ENCODE assay signal across 35 cellular contexts in genomic region chr3:43281020-43281419, GRCh38. TPM values are rescaled to one million over a fixed set of nuclear protein-coding genes. Genes with fewer than 3 reads are reported as not detected.
A peak's percentile ranks its signal among the peaks of the same experiment; 100 is the strongest.
DNase-seq lines count a peak whose midpoint lies in the region; ATAC-seq, FAIRE-seq and TF ChIP-seq lines count a peak whose summit lies in the region.
"Had no signal": no experiment of that assay in that cellular context is flagged by ENCODE, and none has a peak within 500 bp of the region (broad histone marks: within the 10 kb centered on the region; RNA-seq: fewer than 3 reads in every experiment).

No MANE protein-coding gene starts in this region.

- TF ChIP-seq CTCF in HepG2 (CRISPR knock-in tag; IDR thresholded peaks at IDR 0.05) (no peak), right lobe of liver (IDR thresholded peaks at IDR 0.05) (no peak), K562 (IDR thresholded peaks at IDR 0.05 in 2 of 3, conservative IDR thresholded peaks at IDR 0.05 in 1 of 3; ENCODE audit: insufficient read depth in 2 of 3, low read depth in 1 of 3, low read length in 3 of 3) (no peak)

- no peak overlapping the region for H2AFZ ChIP-seq in HepG2 (ENCODE audit: low read length)
- H2AFZ ChIP-seq in K562 (ENCODE audit: low read depth, low read length) = no peak overlapping the region

- H3K9ac ChIP-seq in HepG2 (ENCODE audit: insufficient read depth, low read depth, low read length) = no peak overlapping the region
- H3K9ac ChIP-seq in K562 (ENCODE audit: insufficient read depth in 1 of 2, low read depth in 2 of 2, low read length in 2 of 2) = no peak overlapping the region
- H3K9ac ChIP-seq: BLaER1; BLaER1 treated with 17β-estradiol and CSF1 and Interleukin-3, amounts not matched to agents 10 nM and 100 nM had no signal

- BruUV-seq in HepG2 (replicated peaks; lab: Mats Ljungman, UMichigan) (no TSS peak), K562 (replicated peaks; lab: Mats Ljungman, UMichigan) (no TSS peak)

- in situ Hi-C loops in HepG2 (cut with HindIII; ENCODE audit: extremely low pct_ligation_motif_present, low pct_unique_long_range_greater_than_20kb) = no loop called here
- in situ Hi-C loops in K562 (cut with MboI) = no loop called here

- no peaks in the 10 kb centered on the region for H3K79me2 ChIP-seq in HepG2 (ENCODE audit: insufficient read depth, low read length)
- no peaks in the 10 kb centered on the region for H3K79me2 ChIP-seq in K562 (ENCODE audit: control insufficient read depth, insufficient read depth, low read length)

- no peak for TF ChIP-seq POLR2A in HepG2 (IDR thresholded peaks at IDR 0.05; ENCODE audit: insufficient read depth in 1 of 2, low read depth in 2 of 2, low read length in 2 of 2)
- TF ChIP-seq POLR2A in right lobe of liver (IDR thresholded peaks at IDR 0.05) = no peak
- no peak for TF ChIP-seq POLR2A in K562 (conservative IDR thresholded peaks at IDR 0.05)

- POLR2A ChIA-PET in HepG2 (lab: Yijun Ruan, JAX) (no interaction called here), K562 (lab: Yijun Ruan, JAX) (interaction anchor here (0.6 to 1.4 kb wide), 2 partner anchors 27 to 624 kb away, joined by 4 read pairs; no protein-coding TSS in a partner anchor)

- whole genome bisulfite sequencing in HepG2 (ENCODE audit: low lambda C conversion rate) = 2% methylated on average over 2 of the region's 2 CpGs
- 68% methylated on average over 2 of the region's 2 CpGs for WGBS in right lobe of liver (ENCODE audit: insufficient coverage, low coverage, low lambda C conversion rate, missing lambda C conversion rate)
- 0% methylated on average over 2 of the region's 2 CpGs for WGBS in K562 (ENCODE audit: insufficient coverage, low coverage, missing lambda C conversion rate)

- H3K27ac ChIP-seq in HepG2 (ENCODE audit: extremely low read length, insufficient read depth, low read length) = no peak overlapping the region
- no peak overlapping the region for H3K27ac ChIP-seq in right lobe of liver
- no peak overlapping the region for H3K27ac ChIP-seq in K562 (ENCODE audit: extremely low read depth, low read depth, low read length)
- H3K27ac ChIP-seq: 22Rv1; A549; BLaER1; BLaER1 treated with 17β-estradiol and CSF1 and Interleukin-3, amounts not matched to agents 10 nM and 100 nM; C4-2B had no signal

- peaks cover 0 to 19% of the 10 kb centered on the region in 2 experiments; a peak in 3 of 5 replicates for H3K27me3 ChIP-seq in HepG2 (ENCODE audit: control insufficient read depth in 1 of 2, insufficient read depth in 2 of 2, low read length in 2 of 2)
- H3K27me3 ChIP-seq in right lobe of liver = no peaks in the 10 kb centered on the region
- H3K27me3 ChIP-seq in K562 (ENCODE audit: control insufficient read depth in 2 of 2, insufficient read depth in 2 of 2, low read length in 2 of 2) = peaks cover 0 to 16% of the 10 kb centered on the region in 2 experiments; a peak in 3 of 5 replicates
- H3K27me3 ChIP-seq: BE2C; BLaER1; BLaER1 treated with 17β-estradiol and CSF1 and Interleukin-3, amounts not matched to agents 10 nM and 100 nM had no signal

- peak overlapping the region; percentile 41 for H3K27ac Mint-ChIP-seq in activated naive CD8-positive, alpha-beta T cell treated with anti-CD3 and anti-CD28 coated beads, Interleukin-2, amount 50 U/mL, for 24 hours
- no peak overlapping the region for H3K27ac Mint-ChIP-seq in activated naive CD8-positive, alpha-beta T cell treated with anti-CD3 and anti-CD28 coated beads for 36 hours
- H3K27ac Mint-ChIP-seq: B cell; CD14-positive monocyte; CD4-positive, alpha-beta memory T cell; CD4-positive, alpha-beta T cell; CD8-positive, alpha-beta T cell had no signal

- TF ChIP-seq EP300 in HepG2 (IDR thresholded peaks at IDR 0.05; ENCODE audit: low read depth in 2 of 2, low read length in 2 of 2) (no peak), HepG2 (CRISPR knock-in tag; IDR thresholded peaks at IDR 0.05; ENCODE audit: borderline replicate concordance) (no peak), K562 (IDR thresholded peaks at IDR 0.05; ENCODE audit: low read length) (no peak)

- H3K4me1 ChIP-seq in HepG2 (ENCODE audit: insufficient read depth, low read length) (peaks cover 10% of the 10 kb centered on the region), right lobe of liver (no peaks in the 10 kb centered on the region), K562 (replicated peaks in 1 of 2; ENCODE audit: control insufficient read depth in 2 of 2, insufficient read depth in 2 of 2, low read length in 2 of 2) (peaks cover 5 to 6% of the 10 kb centered on the region in 2 experiments; a peak in 4 of 5 replicates)
- H3K4me1 ChIP-seq: BE2C had no signal

- H3K4me2 ChIP-seq in HepG2 (ENCODE audit: low read depth, low read length) = no peak overlapping the region
- H3K4me2 ChIP-seq in K562 (ENCODE audit: insufficient read depth, low read length) = no peak overlapping the region
- H3K4me2 ChIP-seq: A549; BLaER1; BLaER1 treated with 17β-estradiol and CSF1 and Interleukin-3, amounts not matched to agents 10 nM and 100 nM had no signal

- H3K4me3 ChIP-seq in HepG2 (replicated peaks in 1 of 3; ENCODE audit: insufficient read depth in 1 of 3, low read depth in 2 of 3, low read length in 3 of 3) (no peak overlapping the region), right lobe of liver (no peak overlapping the region), K562 (no peak overlapping the region)
- H3K4me3 ChIP-seq: A549; BLaER1; BLaER1 treated with 17β-estradiol and CSF1 and Interleukin-3, amounts not matched to agents 10 nM and 100 nM had no signal

- peaks cover 3% of the 10 kb centered on the region for H3K9me3 Mint-ChIP-seq in activated naive CD8-positive, alpha-beta T cell treated with anti-CD3 and anti-CD28 coated beads, Interleukin-2, amount 50 U/mL, for 24 hours
- no peaks in the 10 kb centered on the region for H3K9me3 Mint-ChIP-seq in activated naive CD8-positive, alpha-beta T cell treated with anti-CD3 and anti-CD28 coated beads for 36 hours
- H3K9me3 Mint-ChIP-seq: CD4-positive, alpha-beta memory T cell; CD4-positive, alpha-beta T cell; CD4-positive, CD25-positive, alpha-beta regulatory T cell; CD8-positive, alpha-beta memory T cell; CD8-positive, alpha-beta T cell had no signal

- DNase-seq in activated naive CD8-positive, alpha-beta T cell treated with anti-CD3 and anti-CD28 coated beads, Interleukin-2, amount 50 U/mL, for 24 hours = no peak
- DNase-seq in activated naive CD8-positive, alpha-beta T cell treated with anti-CD3 and anti-CD28 coated beads for 36 hours = no peak
- DNase-seq in HepG2 (ENCODE audit: low spot score) = no peak
- no peak for DNase-seq in right lobe of liver
- no peak for DNase-seq in K562 (ENCODE audit: extremely low read depth in 1 of 4, low spot score in 3 of 4)
- no peak for DNase-seq in iPS-NIHi11 (ENCODE audit: low spot score)
- DNase-seq: 8988T; ACHN; AML-193; BE2C; C1 segment of cervical spinal cord; Caco-2; Calu3; CD4-positive, alpha-beta memory T cell; CD4-positive, alpha-beta T cell; CD4-positive, CD25-positive, alpha-beta regulatory T cell; CD8-positive, alpha-beta memory T cell; CD8-positive, alpha-beta T cell; COR-L47; DMS 273 treated with DMSO at 0.1 percent for 48 hours; DMS153; DMS53; DMS79; DMS79 treated with DMSO at 0.1 percent for 48 hours; DND-41; EL had no signal

- CTCF ChIA-PET in HepG2 (lab: Yijun Ruan, JAX; ENCODE audit: low intra/inter-chr PET ratio, low total read pairs) = no interaction called here
- CTCF ChIA-PET in K562 (lab: Yijun Ruan, JAX; ENCODE audit: low intra/inter-chr PET ratio) = no interaction called here

- H3K36me3 Mint-ChIP-seq in activated naive CD8-positive, alpha-beta T cell treated with anti-CD3 and anti-CD28 coated beads, Interleukin-2, amount 50 U/mL, for 24 hours (ENCODE audit: low read depth) = no peaks in the 10 kb centered on the region
- H3K36me3 Mint-ChIP-seq in activated naive CD8-positive, alpha-beta T cell treated with anti-CD3 and anti-CD28 coated beads for 36 hours = no peaks in the 10 kb centered on the region
- H3K36me3 Mint-ChIP-seq: CD14-positive monocyte had no signal

- intact Hi-C loops in HepG2 (cut with micrococcal nuclease; ENCODE audit: unreplicated experiment) (no loop called here), right lobe of liver (cut with DNase I) (no loop called here), K562 (cut with micrococcal nuclease) (no loop called here)

- H3K27me3 Mint-ChIP-seq in activated naive CD8-positive, alpha-beta T cell treated with anti-CD3 and anti-CD28 coated beads, Interleukin-2, amount 50 U/mL, for 24 hours = peaks cover 2% of the 10 kb centered on the region
- H3K27me3 Mint-ChIP-seq in activated naive CD8-positive, alpha-beta T cell treated with anti-CD3 and anti-CD28 coated beads for 36 hours = no peaks in the 10 kb centered on the region
- H3K27me3 Mint-ChIP-seq: CD8-positive, alpha-beta memory T cell had no signal

- peaks cover 27% of the 10 kb centered on the region for H3K4me1 Mint-ChIP-seq in activated naive CD8-positive, alpha-beta T cell treated with anti-CD3 and anti-CD28 coated beads, Interleukin-2, amount 50 U/mL, for 24 hours
- H3K4me1 Mint-ChIP-seq in activated naive CD8-positive, alpha-beta T cell treated with anti-CD3 and anti-CD28 coated beads for 36 hours = peaks cover 21% of the 10 kb centered on the region

- no peak overlapping the region for H3K4me3 Mint-ChIP-seq in activated naive CD8-positive, alpha-beta T cell treated with anti-CD3 and anti-CD28 coated beads, Interleukin-2, amount 50 U/mL, for 24 hours
- no peak overlapping the region for H3K4me3 Mint-ChIP-seq in activated naive CD8-positive, alpha-beta T cell treated with anti-CD3 and anti-CD28 coated beads for 36 hours
- H3K4me3 Mint-ChIP-seq: B cell; CD14-positive monocyte; CD4-positive, alpha-beta memory T cell; CD4-positive, alpha-beta T cell; CD4-positive, CD25-positive, alpha-beta regulatory T cell; CD8-positive, alpha-beta T cell had no signal

- H3K36me3 ChIP-seq in HepG2 (replicated peaks in 1 of 2; ENCODE audit: control insufficient read depth in 1 of 2, insufficient read depth in 2 of 2, low read length in 2 of 2) = no peaks in the 10 kb centered on the region
- no peaks in the 10 kb centered on the region for H3K36me3 ChIP-seq in right lobe of liver
- no peaks in the 10 kb centered on the region for H3K36me3 ChIP-seq in K562 (ENCODE audit: control insufficient read depth, insufficient read depth, low read length)
- H3K36me3 ChIP-seq: BE2C; BLaER1; BLaER1 treated with 17β-estradiol and CSF1 and Interleukin-3, amounts not matched to agents 10 nM and 100 nM had no signal

- TF ChIP-seq RAD21 in HepG2 (CRISPR knock-in tag; IDR thresholded peaks at IDR 0.05) (no peak), K562 (CRISPR knock-in tag; conservative IDR thresholded peaks at IDR 0.05 in 1 of 2, IDR thresholded peaks at IDR 0.05 in 1 of 2) (no peak)

- H4K20me1 ChIP-seq in HepG2 (ENCODE audit: insufficient read depth, low read length) (no peaks in the 10 kb centered on the region), K562 (replicated peaks; ENCODE audit: control insufficient read depth, insufficient read depth, low read length) (no peaks in the 10 kb centered on the region)
- H4K20me1 ChIP-seq: BLaER1; BLaER1 treated with 17β-estradiol and CSF1 and Interleukin-3, amounts not matched to agents 10 nM and 100 nM had no signal

- H3K9me3 ChIP-seq in HepG2 (ENCODE audit: low read length) (no peaks in the 10 kb centered on the region), right lobe of liver (no peaks in the 10 kb centered on the region), K562 (replicated peaks; ENCODE audit: control insufficient read depth, insufficient read depth, low read depth, low read length) (no peaks in the 10 kb centered on the region)
- H3K9me3 ChIP-seq: A549, BE2C, BLaER1, Caco-2 had no signal

- ATAC-seq in activated naive CD8-positive, alpha-beta T cell treated with anti-CD3 and anti-CD28 coated beads, Interleukin-2, amount 50 U/mL, for 24 hours = no peak
- ATAC-seq in HepG2 = no peak
- ATAC-seq in right lobe of liver = no peak
- no peak for ATAC-seq in K562
- ATAC-seq: A549; CD8-positive, alpha-beta T cell had no signal

- no peaks in the 10 kb centered on the region for H3K9me1 ChIP-seq in K562 (ENCODE audit: control insufficient read depth, insufficient read depth, low read length)

- FAIRE-seq in HepG2 (lab: Jason Lieb, UNC) (no peak), K562 (lab: Jason Lieb, UNC) (no peak)
- FAIRE-seq: A204.1, A549, D721Med had no signal

RNA-seq across cellular contexts. Expression of gene SNRK, which starts 5.3 kb away (rescaled TPM):
- total RNA-seq in activated naive CD8-positive, alpha-beta T cell treated with anti-CD3 and anti-CD28 coated beads for 36 hours = 10 to 100 TPM; 26.8 to 29.3 TPM
- 11.4 and 14.2 TPM in 2 replicates for total RNA-seq in HepG2 (2016; rRNA removed; fragmentation: Illumina TruSeq; extraction: Trizol)
- total RNA-seq in HepG2 (2016; cell fraction: cytosol; rRNA removed; fragmentation: Illumina TruSeq; extraction: Trizol; ENCODE audit: low read depth) = 15.7 and 20.4 TPM in 2 replicates
- total RNA-seq in HepG2 (2016; cell fraction: insoluble cytoplasmic fraction; rRNA removed; fragmentation: Illumina TruSeq; extraction: Trizol) = 11.4 and 12.5 TPM in 2 replicates
- 7.8 and 8.4 TPM in 2 replicates for total RNA-seq in HepG2 (2016; cell fraction: membrane; rRNA removed; fragmentation: Illumina TruSeq; extraction: Trizol)
- 16.3 and 19.8 TPM in 2 replicates for total RNA-seq in HepG2 (2016; cell fraction: nucleus; rRNA removed; fragmentation: Illumina TruSeq; extraction: Trizol)
- polyA plus RNA-seq in HepG2 (2011; rRNA removed) = 16.1 and 16.3 TPM in 2 replicates
- polyA plus RNA-seq in HepG2 (2011; cell fraction: cytosol; rRNA removed) = 8.9 and 9.0 TPM in 2 replicates
- 22.4 and 28.9 TPM in 2 replicates for polyA plus RNA-seq in HepG2 (2011; cell fraction: nucleus; rRNA removed)
- 15.9 and 17.5 TPM in 2 replicates for polyA plus RNA-seq in HepG2 (2012)
- 0.21 and 0.26 TPM in 2 replicates for polyA plus RNA-seq in HepG2 (2016; cell fraction: cytosol; fragmentation: Illumina TruSeq; extraction: Trizol; ENCODE audit: low read depth)
- polyA plus RNA-seq in HepG2 (2016; cell fraction: insoluble cytoplasmic fraction; fragmentation: Illumina TruSeq; extraction: Trizol; ENCODE audit: low read depth) = 7.4 and 8.1 TPM in 2 replicates
- 1.5 TPM in 2 replicates for polyA plus RNA-seq in HepG2 (2016; cell fraction: membrane; fragmentation: Illumina TruSeq; extraction: Trizol; ENCODE audit: low read depth)
- 15.7 and 17.5 TPM in 2 replicates for polyA plus RNA-seq in HepG2 (2016; cell fraction: nucleus; fragmentation: Illumina TruSeq; extraction: Trizol; ENCODE audit: insufficient read depth, low read depth)
- 38.0 and 68.3 TPM in 2 replicates for polyA minus RNA-seq in HepG2 (2011; rRNA and poly(A)+ RNA removed; ENCODE audit: low replicate concordance)
- 35.4 and 37.5 TPM in 2 replicates for polyA minus RNA-seq in HepG2 (2011; cell fraction: cytosol; rRNA and poly(A)+ RNA removed)
- polyA minus RNA-seq in HepG2 (2011; cell fraction: nucleus; rRNA and poly(A)+ RNA removed) = 73.0 and 87.2 TPM in 2 replicates
- total RNA-seq in right lobe of liver = 10 to 100 TPM; 14.0 to 26.2 (median 15.3) TPM
- 20.1 and 34.8 TPM in 2 replicates for total RNA-seq in K562 (2011; cell fraction: chromatin; rRNA removed; ENCODE audit: low replicate concordance)
- total RNA-seq in K562 (2011; cell fraction: nucleolus; rRNA removed) = 8.0 and 9.3 TPM in 2 replicates
- 13.2 and 26.1 TPM in 2 replicates for total RNA-seq in K562 (2011; cell fraction: nucleoplasm; rRNA removed)
- total RNA-seq in K562 (2014; rRNA removed) = 8.9 and 9.7 TPM in 2 replicates
- 10.8 and 12.6 TPM in 2 replicates for total RNA-seq in K562 (2014; rRNA removed; fragmentation: Illumina TruSeq; extraction: Trizol)
- 10.4 and 12.3 TPM in 2 replicates for total RNA-seq in K562 (2015; rRNA removed; fragmentation: Illumina TruSeq; extraction: Trizol)
- 8.2 and 11.5 TPM in 2 replicates for total RNA-seq in K562 (2021)
- 6.7 and 7.3 TPM in 2 replicates for polyA plus RNA-seq in K562 (2011; rRNA removed)
- polyA plus RNA-seq in K562 (2011; cell fraction: cytosol; rRNA removed) = 4.2 and 4.8 TPM in 2 replicates
- 8.2 and 9.1 TPM in 2 replicates for polyA plus RNA-seq in K562 (2011; cell fraction: nucleus; rRNA removed)
- polyA plus RNA-seq in K562 (2012) = 4.8 and 6.7 TPM in 2 replicates
- polyA plus RNA-seq in K562 (2014; fragmentation: Illumina TruSeq; extraction: Trizol) = 6.8 and 7.1 TPM in 2 replicates
- polyA plus RNA-seq in K562 (2014; fragmentation: Nextera tagmentation; extraction: Ambion mirVana) = 1 to 10 TPM; 1.7 to 2.0 TPM
- 4.2 TPM in 2 replicates for polyA plus RNA-seq in K562 (2014; rRNA removed)
- polyA minus RNA-seq in K562 (2011; rRNA and poly(A)+ RNA removed) = 24.8 and 27.8 TPM in 2 replicates
- polyA minus RNA-seq in K562 (2011; cell fraction: cytosol; rRNA and poly(A)+ RNA removed) = 13.2 and 20.2 TPM in 2 replicates
- polyA minus RNA-seq in K562 (2011; cell fraction: nucleus; rRNA and poly(A)+ RNA removed) = 10.1 and 14.2 TPM in 2 replicates
